Comparison of ENCODE assay signal across 8 cellular contexts in genomic region chr7:26151650-26151952, GRCh38. TPM values are rescaled to one million over a fixed set of nuclear protein-coding genes. Genes with fewer than 3 reads are reported as not detected.
A peak's percentile ranks its signal among the peaks of the same experiment; 100 is the strongest.
DNase-seq lines count a peak whose midpoint lies in the region; ATAC-seq, FAIRE-seq and TF ChIP-seq lines count a peak whose summit lies in the region.

No MANE protein-coding gene starts in this region.

- H3K9me1 ChIP-seq in K562 (ENCODE audit: control insufficient read depth, insufficient read depth, low read length) = no peaks in the 10 kb centered on the region

- TF ChIP-seq EP300 in K562 (IDR thresholded peaks at IDR 0.05; ENCODE audit: low read length) = no peak

- intact Hi-C loops in left cardiac atrium (cut with DNase I) = no loop called here
- intact Hi-C loops in K562 (cut with micrococcal nuclease) = no loop called here
- intact Hi-C loops in vagina (cut with DNase I) = no loop called here

- peak overlapping the region; percentile 59 to 87 for H3K9ac ChIP-seq in K562 (ENCODE audit: insufficient read depth in 1 of 2, low read depth in 2 of 2, low read length in 2 of 2)

- POLR2A ChIA-PET in K562 (lab: Yijun Ruan, JAX) = interaction anchor here (0.5 to 2.5 kb wide), 12 partner anchors 9 to 209 kb away, joined by 3 to 13 read pairs (median 4); partner anchors contain the start of genes CBX3, HNRNPA2B1 and SNX10

- in situ Hi-C loops in K562 (cut with MboI) = no loop called here

- peak overlapping the region; percentile 91 for H3K4me2 ChIP-seq in K562 (ENCODE audit: insufficient read depth, low read length)

- H3K27me3 ChIP-seq in right atrium auricular region (peaks cover 11 to 18% of the 10 kb centered on the region in 2 donors), K562 (ENCODE audit: control insufficient read depth in 2 of 2, insufficient read depth in 2 of 2, low read length in 2 of 2) (no peaks in the 10 kb centered on the region), vagina (no peaks in the 10 kb centered on the region)

- no peak for TF ChIP-seq CTCF in right atrium auricular region (IDR thresholded peaks at IDR 0.05)
- TF ChIP-seq CTCF in K562 (IDR thresholded peaks at IDR 0.05 in 2 of 3, conservative IDR thresholded peaks at IDR 0.05 in 1 of 3; ENCODE audit: insufficient read depth in 2 of 3, low read depth in 1 of 3, low read length in 3 of 3) = no peak
- no peak for TF ChIP-seq CTCF in vagina (IDR thresholded peaks at IDR 0.05)

- no peak for FAIRE-seq in K562 (lab: Jason Lieb, UNC)

- H3K4me1 ChIP-seq in right atrium auricular region = peaks cover 0 to 18% of the 10 kb centered on the region in 2 donors
- H3K4me1 ChIP-seq in K562 (replicated peaks in 1 of 2; ENCODE audit: control insufficient read depth in 2 of 2, insufficient read depth in 2 of 2, low read length in 2 of 2) = peaks cover 28 to 36% of the 10 kb centered on the region in 2 experiments
- peaks cover 22% of the 10 kb centered on the region for H3K4me1 ChIP-seq in mesodermal cell (ENCODE audit: control insufficient read depth, insufficient read depth, low read length, poor library complexity, severe bottlenecking)
- peaks cover 21% of the 10 kb centered on the region for H3K4me1 ChIP-seq in vagina

- no peak for DNase-seq in right atrium auricular region (ENCODE audit: low spot score)
- DNase-seq in left cardiac atrium = no peak
- DNase-seq in K562 (ENCODE audit: extremely low read depth in 1 of 4, low spot score in 3 of 4) = no peak
- DNase-seq in vagina (ENCODE audit: extremely low spot score in 2 of 2) = no peak
- no peak for DNase-seq in activated gamma-delta T cell (lab: John Stamatoyannopoulos, UW)
- DNase-seq in cortex of kidney (lab: John Stamatoyannopoulos, UW) = no peak

- CTCF ChIA-PET in K562 (lab: Yijun Ruan, JAX; ENCODE audit: low intra/inter-chr PET ratio) = interaction anchor here (1.3 kb wide), 1 partner anchor 49 kb away, joined by 4 read pairs; the partner anchor contains the start of gene HNRNPA2B1

- peak overlapping the region; percentile 43 to 55 for H3K4me3 ChIP-seq in right atrium auricular region
- H3K4me3 ChIP-seq in K562 = peak overlapping the region; percentile 75
- H3K4me3 ChIP-seq in mesodermal cell (ENCODE audit: extremely low read depth, insufficient read depth, low read length, poor library complexity, severe bottlenecking) = peak overlapping the region; percentile 54
- H3K4me3 ChIP-seq in vagina = peak overlapping the region; percentile 48 to 66

- peaks cover 9% of the 10 kb centered on the region; the same call in 1 of the 2 replicates for H4K20me1 ChIP-seq in K562 (replicated peaks; ENCODE audit: control insufficient read depth, insufficient read depth, low read length)

- H3K79me2 ChIP-seq in K562 (ENCODE audit: control insufficient read depth, insufficient read depth, low read length) = peaks cover 45% of the 10 kb centered on the region

- ATAC-seq in left cardiac atrium = no peak
- no peak for ATAC-seq in K562
- ATAC-seq in GM18858 (IDR thresholded peaks at IDR 0.05; ENCODE audit: unreplicated experiment) = no peak

- H3K36me3 ChIP-seq in right atrium auricular region = no peaks in the 10 kb centered on the region
- no peaks in the 10 kb centered on the region; the same call in 2 of the 3 replicates for H3K36me3 ChIP-seq in K562 (ENCODE audit: control insufficient read depth, insufficient read depth, low read length)
- no peaks in the 10 kb centered on the region for H3K36me3 ChIP-seq in mesodermal cell (ENCODE audit: control insufficient read depth, insufficient read depth, low read length)
- H3K36me3 ChIP-seq in vagina = no peaks in the 10 kb centered on the region

- 62% methylated on average over 10 of the region's 10 CpGs for WGBS in K562 (ENCODE audit: insufficient coverage, low coverage, missing lambda C conversion rate)
- WGBS in mesodermal cell (ENCODE audit: insufficient coverage in 2 of 2), 2 experiments = 82 to 84% methylated on average over 6 to 8 of the region's 10 CpGs

- no peak overlapping the region for H3K27ac ChIP-seq in right atrium auricular region
- peak overlapping the region; percentile 62; the same call in 2 of the 3 replicates for H3K27ac ChIP-seq in K562 (ENCODE audit: extremely low read depth, low read depth, low read length)
- H3K27ac ChIP-seq in mesodermal cell (ENCODE audit: low read depth, low read length, severe bottlenecking) = no peak overlapping the region
- H3K27ac ChIP-seq in vagina = no peak overlapping the region

- TF ChIP-seq RAD21 in K562 (CRISPR knock-in tag; conservative IDR thresholded peaks at IDR 0.05 in 1 of 2, IDR thresholded peaks at IDR 0.05 in 1 of 2) = no peak

- H3K9me3 ChIP-seq in right atrium auricular region = no peaks in the 10 kb centered on the region
- no peaks in the 10 kb centered on the region for H3K9me3 ChIP-seq in K562 (replicated peaks; ENCODE audit: control insufficient read depth, insufficient read depth, low read depth, low read length)
- no peaks in the 10 kb centered on the region for H3K9me3 ChIP-seq in mesodermal cell (ENCODE audit: control insufficient read depth, low read length)
- H3K9me3 ChIP-seq in vagina = no peaks in the 10 kb centered on the region

- TF ChIP-seq POLR2A in K562 (conservative IDR thresholded peaks at IDR 0.05) (no peak), vagina (IDR thresholded peaks at IDR 0.05) (no peak)

- BruUV-seq in K562 (replicated peaks; lab: Mats Ljungman, UMichigan) = no TSS peak

- H2AFZ ChIP-seq in K562 (ENCODE audit: low read depth, low read length) = peak overlapping the region; percentile 97

RNA-seq across cellular contexts. Expression of gene NFE2L3, which starts 0.4 kb away (rescaled TPM):
- total RNA-seq in right atrium auricular region (1 to 10 TPM in 1 of 2 donors, under 1 TPM in 1; 0.63 to 1.8 TPM), left cardiac atrium (1 to 10 TPM; 1.3 to 1.7 TPM), K562 (2014; rRNA removed) (9.1 and 14.1 TPM in 2 replicates), K562 (2014; rRNA removed; fragmentation: Illumina TruSeq; extraction: Trizol) (16.2 and 17.0 TPM in 2 replicates), K562 (2015; rRNA removed; fragmentation: Illumina TruSeq; extraction: Trizol) (14.3 and 15.2 TPM in 2 replicates), K562 (2021) (11.8 and 12.2 TPM in 2 replicates), vagina (5.2 TPM)
- 6.9 and 15.2 TPM in 2 replicates for total RNA-seq in K562 (2011; cell fraction: chromatin; rRNA removed; ENCODE audit: low replicate concordance)
- total RNA-seq in K562 (2011; cell fraction: nucleolus; rRNA removed) = 7.7 and 8.9 TPM in 2 replicates
- total RNA-seq in K562 (2011; cell fraction: nucleoplasm; rRNA removed) = 12.5 and 15.0 TPM in 2 replicates
- polyA plus RNA-seq in K562 (2011; rRNA removed) (12.4 and 13.7 TPM in 2 replicates), K562 (2014; fragmentation: Illumina TruSeq; extraction: Trizol) (14.4 and 16.9 TPM in 2 replicates), K562 (2014; fragmentation: Nextera tagmentation; extraction: Ambion mirVana) (1 to 10 TPM; 2.9 to 4.8 TPM), K562 (2014; rRNA removed) (9.5 and 10.7 TPM in 2 replicates)
- 4.6 and 7.2 TPM in 2 replicates for polyA plus RNA-seq in K562 (2011; cell fraction: cytosol; rRNA removed)
- polyA plus RNA-seq in K562 (2011; cell fraction: nucleus; rRNA removed) = 3.7 and 7.1 TPM in 2 replicates
- 7.3 and 11.7 TPM in 2 replicates for polyA plus RNA-seq in K562 (2012)
- polyA minus RNA-seq in K562 (2011; rRNA and poly(A)+ RNA removed) = 14.4 and 20.7 TPM in 2 replicates
- 3.3 and 5.5 TPM in 2 replicates for polyA minus RNA-seq in K562 (2011; cell fraction: cytosol; rRNA and poly(A)+ RNA removed)
- polyA minus RNA-seq in K562 (2011; cell fraction: nucleus; rRNA and poly(A)+ RNA removed) = 4.0 and 13.1 TPM in 2 replicates
- 19.0 TPM for polyA plus RNA-seq in mesodermal cell (2013, experiment 1 of 2)
- polyA plus RNA-seq in mesodermal cell (2013, experiment 2 of 2) = 18.1 TPM

RNA-seq across cellular contexts. Expression of gene HNRNPA2B1, which starts 48.9 kb away (rescaled TPM):
- 100 to 1,000 TPM; 124 to 160 TPM for total RNA-seq in right atrium auricular region
- 100 to 1,000 TPM; 330 to 390 TPM for total RNA-seq in left cardiac atrium
- 193 and 905 TPM in 2 replicates for total RNA-seq in K562 (2011; cell fraction: chromatin; rRNA removed; ENCODE audit: low replicate concordance)
- total RNA-seq in K562 (2011; cell fraction: nucleolus; rRNA removed) = 107 and 139 TPM in 2 replicates
- total RNA-seq in K562 (2011; cell fraction: nucleoplasm; rRNA removed) = 296 and 406 TPM in 2 replicates
- total RNA-seq in K562 (2014; rRNA removed) = 604 and 630 TPM in 2 replicates
- 728 and 855 TPM in 2 replicates for total RNA-seq in K562 (2014; rRNA removed; fragmentation: Illumina TruSeq; extraction: Trizol)
- 730 and 803 TPM in 2 replicates for total RNA-seq in K562 (2015; rRNA removed; fragmentation: Illumina TruSeq; extraction: Trizol)
- total RNA-seq in K562 (2021) = 707 and 876 TPM in 2 replicates
- 466 and 782 TPM in 2 replicates for polyA plus RNA-seq in K562 (2011; rRNA removed)
- polyA plus RNA-seq in K562 (2011; cell fraction: cytosol; rRNA removed) = 112 and 259 TPM in 2 replicates
- 299 and 394 TPM in 2 replicates for polyA plus RNA-seq in K562 (2011; cell fraction: nucleus; rRNA removed)
- polyA plus RNA-seq in K562 (2012) = 752 and 1,692 TPM in 2 replicates
- polyA plus RNA-seq in K562 (2014; fragmentation: Illumina TruSeq; extraction: Trizol) = 1,478 and 1,489 TPM in 2 replicates
- polyA plus RNA-seq in K562 (2014; fragmentation: Nextera tagmentation; extraction: Ambion mirVana) = 1,000 to 10,000 TPM in 1 of 2 experiments, 100 to 1,000 TPM in 1; 865 to 1,390 TPM
- 1,850 and 1,989 TPM in 2 replicates for polyA plus RNA-seq in K562 (2014; rRNA removed)
- 654 and 757 TPM in 2 replicates for polyA minus RNA-seq in K562 (2011; rRNA and poly(A)+ RNA removed)
- polyA minus RNA-seq in K562 (2011; cell fraction: cytosol; rRNA and poly(A)+ RNA removed) = 230 and 283 TPM in 2 replicates
- polyA minus RNA-seq in K562 (2011; cell fraction: nucleus; rRNA and poly(A)+ RNA removed) = 153 and 242 TPM in 2 replicates
- 704 TPM for polyA plus RNA-seq in mesodermal cell (2013, experiment 1 of 2)
- polyA plus RNA-seq in mesodermal cell (2013, experiment 2 of 2) = 808 TPM
- 222 TPM for total RNA-seq in vagina

RNA-seq across cellular contexts. Expression of gene CBX3, which starts 49.9 kb away (rescaled TPM):
- 10 to 100 TPM; 37.9 to 43.3 TPM for total RNA-seq in right atrium auricular region
- 10 to 100 TPM; 61.9 to 82.7 TPM for total RNA-seq in left cardiac atrium
- total RNA-seq in K562 (2011; cell fraction: chromatin; rRNA removed; ENCODE audit: low replicate concordance) = 99.0 and 229 TPM in 2 replicates
- total RNA-seq in K562 (2011; cell fraction: nucleolus; rRNA removed) = 91.9 and 108 TPM in 2 replicates
- 152 and 198 TPM in 2 replicates for total RNA-seq in K562 (2011; cell fraction: nucleoplasm; rRNA removed)
- 210 and 244 TPM in 2 replicates for total RNA-seq in K562 (2014; rRNA removed)
- total RNA-seq in K562 (2014; rRNA removed; fragmentation: Illumina TruSeq; extraction: Trizol) = 413 and 480 TPM in 2 replicates
- total RNA-seq in K562 (2015; rRNA removed; fragmentation: Illumina TruSeq; extraction: Trizol) = 337 and 363 TPM in 2 replicates
- 253 and 256 TPM in 2 replicates for total RNA-seq in K562 (2021)
- 293 and 364 TPM in 2 replicates for polyA plus RNA-seq in K562 (2011; rRNA removed)
- polyA plus RNA-seq in K562 (2011; cell fraction: cytosol; rRNA removed) = 75.2 and 113 TPM in 2 replicates
- polyA plus RNA-seq in K562 (2011; cell fraction: nucleus; rRNA removed) = 155 and 212 TPM in 2 replicates
- 208 and 278 TPM in 2 replicates for polyA plus RNA-seq in K562 (2012)
- 310 and 328 TPM in 2 replicates for polyA plus RNA-seq in K562 (2014; fragmentation: Illumina TruSeq; extraction: Trizol)
- 100 to 1,000 TPM; 198 to 245 TPM for polyA plus RNA-seq in K562 (2014; fragmentation: Nextera tagmentation; extraction: Ambion mirVana)
- polyA plus RNA-seq in K562 (2014; rRNA removed) = 389 and 408 TPM in 2 replicates
- polyA minus RNA-seq in K562 (2011; rRNA and poly(A)+ RNA removed) = 124 and 155 TPM in 2 replicates
- 51.7 and 53.1 TPM in 2 replicates for polyA minus RNA-seq in K562 (2011; cell fraction: cytosol; rRNA and poly(A)+ RNA removed)
- polyA minus RNA-seq in K562 (2011; cell fraction: nucleus; rRNA and poly(A)+ RNA removed) = 135 and 212 TPM in 2 replicates
- 210 TPM for polyA plus RNA-seq in mesodermal cell (2013, experiment 1 of 2)
- 263 TPM for polyA plus RNA-seq in mesodermal cell (2013, experiment 2 of 2)
- 52.1 TPM for total RNA-seq in vagina
